In the genomic region with DNA sequence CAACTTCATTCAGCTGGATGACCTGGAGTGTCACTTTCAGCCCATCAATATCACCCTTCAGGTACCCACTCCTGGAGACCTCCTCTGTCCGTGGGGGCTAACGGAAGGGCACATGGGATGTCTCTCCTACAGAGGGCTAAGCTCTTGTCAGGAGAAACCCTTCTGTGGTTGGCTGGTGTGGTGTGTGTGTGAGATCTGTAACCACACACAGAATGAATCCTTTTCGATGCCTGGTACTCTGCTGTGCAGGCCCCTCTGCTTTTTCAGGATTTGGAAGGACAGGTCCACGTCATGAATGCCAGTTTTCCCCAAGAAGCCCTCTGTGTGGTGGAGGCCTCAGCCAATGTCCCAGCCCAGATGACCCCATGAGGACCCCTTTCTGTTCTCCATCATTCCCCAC, we compare ENCODE assay signal across 18 cellular contexts.
DNase-seq lines count a peak whose midpoint lies in the region; FAIRE-seq and TF ChIP-seq lines count a peak whose summit lies in the region.
"Had no signal": no experiment of that assay in that cellular context is flagged by ENCODE, and none has a peak within 500 bp of the region (broad histone marks: within the 10 kb centered on the region; RNA-seq: fewer than 3 reads in every experiment).

No MANE protein-coding gene starts in this region.

- H3K27ac ChIP-seq in muscle layer of duodenum (ENCODE audit: low read length): peak overlapping the region; percentile 34
- H3K27ac ChIP-seq in thyroid gland: peak overlapping the region in 2 of 3 donors; percentile 15 to 74
- no peak overlapping the region for H3K27ac ChIP-seq in esophagus squamous epithelium
- H3K27ac ChIP-seq: BLaER1, C4-2B had no signal

- intact Hi-C loops in thyroid gland (cut with DNase I) (no loop called here), esophagus squamous epithelium (cut with DNase I) (no loop called here)

- H3K9me3 ChIP-seq in muscle layer of duodenum (ENCODE audit: control insufficient read depth in 1 of 2, low read length in 2 of 2) (no peaks in the 10 kb centered on the region), thyroid gland (no peaks in the 10 kb centered on the region), esophagus squamous epithelium (no peaks in the 10 kb centered on the region)
- H3K9me3 ChIP-seq: BLaER1, Caco-2 had no signal

- H3K27me3 ChIP-seq in bronchial epithelial cell (ENCODE audit: control insufficient read depth, insufficient read depth, low read length) (no peaks in the 10 kb centered on the region), muscle layer of duodenum (ENCODE audit: low read depth, low read length) (no peaks in the 10 kb centered on the region), thyroid gland (no peaks in the 10 kb centered on the region), esophagus squamous epithelium (no peaks in the 10 kb centered on the region)
- H3K27me3 ChIP-seq: BLaER1 had no signal

- no peak for DNase-seq in bronchial epithelial cell (ENCODE audit: low read depth)
- no peak for DNase-seq in thyroid gland
- no peak for DNase-seq in NCI-H524 treated with DMSO at 0.1 percent for 48 hours (lab: John Stamatoyannopoulos, UW)
- DNase-seq in esophagus squamous epithelium (lab: John Stamatoyannopoulos, UW): no peak
- DNase-seq in activated effector memory CD4-positive, alpha-beta T cell treated with anti-CD3 and anti-CD28 coated beads, Interleukin-2, amount 50 U/mL, for 16 hours: no peak
- DNase-seq: Caco-2; CD4-positive, CD25-positive, alpha-beta regulatory T cell; CD8-positive, alpha-beta T cell; DMS153; EL; GDM1; H9 had no signal

- TF ChIP-seq CTCF in bronchial epithelial cell (IDR thresholded peaks at IDR 0.05; ENCODE audit: insufficient read depth, low read length, severe bottlenecking) (no peak), thyroid gland (IDR thresholded peaks at IDR 0.05) (no peak), esophagus squamous epithelium (IDR thresholded peaks at IDR 0.05) (no peak)

- 83 to 97% methylated on average over 1 to 4 of the region's 4 CpGs for WGBS in thyroid gland, 2 donors
- WGBS in esophagus squamous epithelium, 2 donors: 61 to 69% methylated on average over 2 to 3 of the region's 4 CpGs

- H3K4me1 ChIP-seq in muscle layer of duodenum (ENCODE audit: control insufficient read depth in 1 of 2, insufficient read depth in 2 of 2, low read length in 2 of 2) (no peaks in the 10 kb centered on the region), thyroid gland (peaks cover 21 to 36% of the 10 kb centered on the region in 2 donors), esophagus squamous epithelium (peaks cover 0 to 14% (median 6%) of the 10 kb centered on the region in 3 donors)

- peak; percentile 64 for FAIRE-seq in bronchial epithelial cell (lab: Jason Lieb, UNC)
- FAIRE-seq: GM12891, GM18507 had no signal

- H3K36me3 ChIP-seq in bronchial epithelial cell (ENCODE audit: control insufficient read depth, insufficient read depth, low read length) (no peaks in the 10 kb centered on the region), muscle layer of duodenum (ENCODE audit: control insufficient read depth in 1 of 2, insufficient read depth in 2 of 2, low read length in 2 of 2) (peaks cover 6 to 10% of the 10 kb centered on the region in 2 donors), thyroid gland (peaks cover 14 to 17% of the 10 kb centered on the region in 2 donors), esophagus squamous epithelium (peaks cover 0 to 12% (median 0%) of the 10 kb centered on the region in 3 donors)
- H3K36me3 ChIP-seq: BLaER1 had no signal

- H3K4me3 ChIP-seq in bronchial epithelial cell (ENCODE audit: low read depth, low read length) (no peak overlapping the region), muscle layer of duodenum (ENCODE audit: low read depth in 1 of 2, low read length in 2 of 2) (no peak overlapping the region), thyroid gland (replicated peaks in 1 of 3) (no peak overlapping the region), esophagus squamous epithelium (no peak overlapping the region)
- H3K4me3 ChIP-seq: BLaER1, GM23338 had no signal

- TF ChIP-seq POLR2A in thyroid gland (IDR thresholded peaks at IDR 0.05) (no peak), esophagus squamous epithelium (IDR thresholded peaks at IDR 0.05) (no peak)

Comparison
In these comparisons a context has a peak if more than half of its experiments do, and no peak if none do; other contexts are left out.
1. H3K27ac ChIP-seq: peak in muscle layer of duodenum (single experiment) and thyroid gland (2 of 3); none in esophagus squamous epithelium (0 of 4).